1 cellular context compared by ENCODE assay signal in genomic region chr17:75341784-75342183, GRCh38.
TF ChIP-seq lines count a peak whose summit lies in the region.

No MANE protein-coding gene starts in this region.

TF ChIP-seq in WTC11, 78 proteins besides CTCF, POLR2A, EP300 and RAD21 (continued from another document):
- TF ChIP-seq ATF2 (CRISPR knock-in tag; IDR thresholded peaks at IDR 0.05; ENCODE audit: borderline replicate concordance, low read depth), result no peak
- no peak for TF ChIP-seq FOXJ3 (CRISPR knock-in tag; IDR thresholded peaks at IDR 0.05; ENCODE audit: borderline replicate concordance)
- TF ChIP-seq PRDM15 (CRISPR knock-in tag; IDR thresholded peaks at IDR 0.05), result no peak
- TF ChIP-seq GRHL2 (CRISPR knock-in tag; IDR thresholded peaks at IDR 0.05; ENCODE audit: insufficient replicate concordance, severe bottlenecking), result no peak
- TF ChIP-seq ATF3 (CRISPR knock-in tag; conservative IDR thresholded peaks at IDR 0.05), result no peak
- TF ChIP-seq PREB (CRISPR knock-in tag; IDR thresholded peaks at IDR 0.05; ENCODE audit: borderline replicate concordance), result no peak
- TF ChIP-seq AR (CRISPR knock-in tag; IDR thresholded peaks at IDR 0.05), result no peak
- no peak for TF ChIP-seq HMGA2 (CRISPR knock-in tag; IDR thresholded peaks at IDR 0.05)
- TF ChIP-seq ZMAT4 (CRISPR knock-in tag; IDR thresholded peaks at IDR 0.05), result no peak
- TF ChIP-seq KAT7 (CRISPR knock-in tag; IDR thresholded peaks at IDR 0.05; ENCODE audit: borderline replicate concordance), result no peak
- no peak for TF ChIP-seq ATF1 (CRISPR knock-in tag; IDR thresholded peaks at IDR 0.05)
- no peak for TF ChIP-seq IRF1 (CRISPR knock-in tag; IDR thresholded peaks at IDR 0.05)
- TF ChIP-seq ERG (CRISPR knock-in tag; IDR thresholded peaks at IDR 0.05), result no peak
TF ChIP-seq in WTC11: peak in this region for 0.
